8 cellular contexts compared by ENCODE assay signal in genomic region chr3:12999147-13000140, GRCh38.
DNase-seq lines count a peak whose midpoint lies in the region; ATAC-seq, FAIRE-seq and TF ChIP-seq lines count a peak whose summit lies in the region.

No MANE protein-coding gene starts in this region.

- TF ChIP-seq POLR2A in upper lobe of left lung (IDR thresholded peaks at IDR 0.05), result peak in 1 of 4 donors; percentile 72

- H3K4me1 ChIP-seq in HEK293 (ENCODE audit: control insufficient read depth, insufficient read depth, low read length) (no peaks in the 10 kb centered on the region), upper lobe of left lung (peaks cover 10 to 39% (median 19%) of the 10 kb centered on the region in 4 donors), A673 (ENCODE audit: insufficient read depth, low read length, poor library complexity, severe bottlenecking) (no peaks in the 10 kb centered on the region)

- H3K9me3 Mint-ChIP-seq in Calu3 (ENCODE audit: low read depth, unreplicated experiment), result no peaks in the 10 kb centered on the region

- H3K4me1 Mint-ChIP-seq in Calu3 (ENCODE audit: low read depth, unreplicated experiment), result peaks cover 15% of the 10 kb centered on the region

- peak overlapping the region; percentile 76 for H3K27ac Mint-ChIP-seq in Calu3 (ENCODE audit: unreplicated experiment)

- POLR2A ChIA-PET in HEK293 (lab: Yijun Ruan, JAX) (no interaction called here), A673 (lab: Charles Lee; ENCODE audit: low non-redundant PET) (no interaction called here)

- no peak for TF ChIP-seq CTCF in Calu3 (IDR thresholded peaks at IDR 0.05; ENCODE audit: unreplicated experiment)
- no peak for TF ChIP-seq CTCF in HEK293 (tag by site-specific recombination; IDR thresholded peaks at IDR 0.05)
- TF ChIP-seq CTCF in upper lobe of left lung (IDR thresholded peaks at IDR 0.05), result no peak
- TF ChIP-seq CTCF in A673 (conservative IDR thresholded peaks at IDR 0.05; ENCODE audit: low read depth, low read length), result no peak

- peak; percentile 86 to 88 for ATAC-seq in upper lobe of left lung (ENCODE audit: low FRiP score in 2 of 2)

- TF ChIP-seq EP300 in upper lobe of left lung (IDR thresholded peaks at IDR 0.05), result peak in 3 of 4 donors; percentile 11 to 86 (median 82)

- 41 to 46% methylated on average over 14 of the region's 14 CpGs for WGBS in upper lobe of left lung, 2 donors

- intact Hi-C loops in Calu3 (cut with micrococcal nuclease; ENCODE audit: unreplicated experiment) (no loop called here), A673 (cut with micrococcal nuclease; ENCODE audit: unreplicated experiment) (no loop called here)

- no peaks in the 10 kb centered on the region for H3K27me3 ChIP-seq in upper lobe of left lung
- H3K27me3 ChIP-seq in MG63, result no peaks in the 10 kb centered on the region
- peaks cover 16% of the 10 kb centered on the region for H3K27me3 ChIP-seq in A673 (replicated peaks; ENCODE audit: insufficient read depth, low read depth, low read length, poor library complexity)

- H3K4me3 ChIP-seq in HEK293 (ENCODE audit: low read depth, low read length) (no peak overlapping the region), upper lobe of left lung (no peak overlapping the region), MG63 (no peak overlapping the region), A673 (ENCODE audit: low read depth, low read length, poor library complexity, severe bottlenecking) (no peak overlapping the region)

- H3K27ac ChIP-seq in HEK293 (ENCODE audit: extremely low read depth, low read depth, low read length), result no peak overlapping the region
- peak overlapping the region; percentile 82 to 87 (median 85) for H3K27ac ChIP-seq in upper lobe of left lung
- H3K27ac ChIP-seq in A673 (ENCODE audit: low read depth, low read length, poor library complexity, severe bottlenecking), result no peak overlapping the region

- H3K9me3 ChIP-seq in HEK293 (ENCODE audit: control insufficient read depth, insufficient read depth, low read depth, low read length) (no peaks in the 10 kb centered on the region), upper lobe of left lung (no peaks in the 10 kb centered on the region), MG63 (no peaks in the 10 kb centered on the region), A673 (ENCODE audit: low read depth, low read length, poor library complexity, severe bottlenecking) (no peaks in the 10 kb centered on the region)

- H3K27me3 Mint-ChIP-seq in Calu3 (ENCODE audit: unreplicated experiment), result no peaks in the 10 kb centered on the region

- CTCF ChIA-PET in Calu3 (lab: Charles Lee), result interaction anchor here (0.6 kb wide), 1 partner anchor 680 kb away, joined by 3 read pairs; no protein-coding TSS in a partner anchor
- CTCF ChIA-PET in HEK293 (lab: Yijun Ruan, JAX), result interaction anchor here (0.8 to 1.0 kb wide), 2 partner anchors 8 to 9 kb away, joined by 3 to 6 read pairs; no protein-coding TSS in a partner anchor
- CTCF ChIA-PET in A673 (lab: Charles Lee), result no interaction called here

- DNase-seq in Calu3 (peak; percentile 75), RCC 7860 (ENCODE audit: low spot score) (peak; percentile 6), hypothalamus (lab: John Stamatoyannopoulos, UW) (peak in 32 of 51 donors; percentile 20 to 66 (median 44)), upper lobe of left lung (peak; percentile 89 to 93), MG63 (no peak), NCI-H446 treated with DMSO at 0.1 percent for 48 hours (lab: John Stamatoyannopoulos, UW) (no peak), A673 (ENCODE audit: low spot score) (no peak)

- no TSS peak for BruUV-seq in Calu3 (replicated peaks; lab: Mats Ljungman, UMichigan)
- no TSS peak for BruUV-seq in A673 (replicated peaks; lab: Mats Ljungman, UMichigan)

- no peak for FAIRE-seq in RCC 7860 (lab: Jason Lieb, UNC)

- H3K4me3 Mint-ChIP-seq in Calu3 (ENCODE audit: low read depth, unreplicated experiment), result no peak overlapping the region

- H3K36me3 ChIP-seq in HEK293 (ENCODE audit: control insufficient read depth in 2 of 2, insufficient read depth in 1 of 2, low read length in 2 of 2) (no peaks in the 10 kb centered on the region), upper lobe of left lung (no peaks in the 10 kb centered on the region), MG63 (no peaks in the 10 kb centered on the region), A673 (ENCODE audit: insufficient read depth, low read length, poor library complexity, severe bottlenecking) (no peaks in the 10 kb centered on the region)

- peaks cover 6% of the 10 kb centered on the region for H3K36me3 Mint-ChIP-seq in Calu3 (ENCODE audit: insufficient read depth, unreplicated experiment)

TF ChIP-seq in HEK293, 187 proteins besides CTCF, POLR2A, EP300 and RAD21:
- TF ChIP-seq ZNF600 (tag by site-specific recombination; IDR thresholded peaks at IDR 0.05) (0 out of 2 replicates have a peak, but pooled peaks have one; percentile 40), ZNF221 (tag by site-specific recombination; IDR thresholded peaks at IDR 0.05; ENCODE audit: borderline replicate concordance) (no peak), ZNF16 (tag by site-specific recombination; IDR thresholded peaks at IDR 0.05; ENCODE audit: low read depth) (0 out of 2 replicates have a peak, but pooled peaks have one; percentile 42)

Comparison
In these comparisons a context has a peak if more than half of its experiments do, and no peak if none do; other contexts are left out.
1. DNase-seq: peak in Calu3 (single experiment), RCC 7860 (single experiment), hypothalamus (32 of 51) and upper lobe of left lung (2 of 2); none in MG63 (single experiment), NCI-H446 treated with DMSO at 0.1 percent for 48 hours (single experiment) and A673 (single experiment).
2. H3K27ac ChIP-seq: peak in upper lobe of left lung (4 of 4); none in HEK293 (single experiment) and A673 (single experiment).